In genomic region chr15:31330111-31330785, GRCh38 we compare ENCODE assay signal across 9 cellular contexts. TPM values are rescaled to one million over a fixed set of nuclear protein-coding genes. Genes with fewer than 3 reads are reported as not detected.
DNase-seq lines count a peak whose midpoint lies in the region; TF ChIP-seq lines count a peak whose summit lies in the region.
"Had no signal": no experiment of that assay in that cellular context is flagged by ENCODE, and none has a peak within 500 bp of the region (broad histone marks: within the 10 kb centered on the region; RNA-seq: fewer than 3 reads in every experiment).

No MANE protein-coding gene starts in this region.

- H3K4me3 ChIP-seq in foreskin fibroblast (ENCODE audit: low read depth in 1 of 2, low read length in 2 of 2): peak overlapping the region in 1 of 2 donors; percentile 77

- POLR2A ChIA-PET in activated CD4-positive, alpha-beta T cell treated with anti-CD3 and anti-CD28 coated beads, Interleukin-2, amount 10 ng/mL, durations not matched to agents 7 days and 5 days (lab: Charles Lee): no interaction called here

- H3K27ac Mint-ChIP-seq in activated CD4-positive, alpha-beta T cell treated with anti-CD3 and anti-CD28 coated beads, Interleukin-2, amount 10 ng/mL, durations not matched to agents 7 days and 5 days: peak overlapping the region; percentile 63
- H3K27ac Mint-ChIP-seq in activated naive CD8-positive, alpha-beta T cell treated with anti-CD3 and anti-CD28 coated beads for 36 hours: peak overlapping the region; percentile 85
- no peak overlapping the region for H3K27ac Mint-ChIP-seq in mesothelial cell of epicardium

- peak overlapping the region; percentile 50 for H3K27ac ChIP-seq in temporal lobe (ENCODE audit: low read depth, low read length)

- H3K36me3 Mint-ChIP-seq in activated CD4-positive, alpha-beta T cell treated with anti-CD3 and anti-CD28 coated beads, Interleukin-2, amount 10 ng/mL, durations not matched to agents 7 days and 5 days (ENCODE audit: low read depth): peaks cover 49% of the 10 kb centered on the region
- peaks cover 22% of the 10 kb centered on the region for H3K36me3 Mint-ChIP-seq in activated naive CD8-positive, alpha-beta T cell treated with anti-CD3 and anti-CD28 coated beads for 36 hours
- H3K36me3 Mint-ChIP-seq in mesothelial cell of epicardium: no peaks in the 10 kb centered on the region

- CTCF ChIA-PET in activated CD4-positive, alpha-beta T cell treated with anti-CD3 and anti-CD28 coated beads, Interleukin-2, amount 10 ng/mL, durations not matched to agents 7 days and 5 days (lab: Charles Lee): no interaction called here

- H3K4me1 Mint-ChIP-seq in activated CD4-positive, alpha-beta T cell treated with anti-CD3 and anti-CD28 coated beads, Interleukin-2, amount 10 ng/mL, durations not matched to agents 7 days and 5 days: peaks cover 54% of the 10 kb centered on the region
- H3K4me1 Mint-ChIP-seq in activated naive CD8-positive, alpha-beta T cell treated with anti-CD3 and anti-CD28 coated beads for 36 hours: peaks cover 63% of the 10 kb centered on the region
- peaks cover 15% of the 10 kb centered on the region for H3K4me1 Mint-ChIP-seq in mesothelial cell of epicardium

- TF ChIP-seq CTCF in mesothelial cell of epicardium (IDR thresholded peaks at IDR 0.05; ENCODE audit: unreplicated experiment): no peak
- TF ChIP-seq CTCF in foreskin fibroblast (IDR thresholded peaks at IDR 0.05; ENCODE audit: low read depth, low read length): no peak

- DNase-seq in activated CD4-positive, alpha-beta T cell treated with anti-CD3 and anti-CD28 coated beads, Interleukin-2, amount 10 ng/mL, durations not matched to agents 7 days and 5 days: no peak
- no peak for DNase-seq in activated CD4-positive, alpha-beta T cell treated with anti-CD3 and anti-CD28 coated beads for 4 hours
- no peak for DNase-seq in activated naive CD8-positive, alpha-beta T cell treated with anti-CD3 and anti-CD28 coated beads for 36 hours
- no peak for DNase-seq in mesothelial cell of epicardium (ENCODE audit: low spot score in 2 of 2, unreplicated experiment in 2 of 2)
- DNase-seq in foreskin fibroblast: no peak
- no peak for DNase-seq in NCI-H2107 (lab: John Stamatoyannopoulos, UW)
- no peak for DNase-seq in NCI-H2107 treated with DMSO at 0.1 percent for 48 hours (lab: John Stamatoyannopoulos, UW; ENCODE audit: unreplicated experiment)
- DNase-seq: activated effector memory CD4-positive, alpha-beta T cell treated with anti-CD3 and anti-CD28 coated beads, Interleukin-2, amount 50 U/mL, for 16 hours had no signal

- peak overlapping the region; percentile 92 for H3K4me3 Mint-ChIP-seq in activated CD4-positive, alpha-beta T cell treated with anti-CD3 and anti-CD28 coated beads, Interleukin-2, amount 10 ng/mL, durations not matched to agents 7 days and 5 days
- H3K4me3 Mint-ChIP-seq in activated naive CD8-positive, alpha-beta T cell treated with anti-CD3 and anti-CD28 coated beads for 36 hours: peak overlapping the region; percentile 93
- peak overlapping the region; percentile 16 for H3K4me3 Mint-ChIP-seq in mesothelial cell of epicardium

- no peaks in the 10 kb centered on the region for H3K9me3 Mint-ChIP-seq in activated CD4-positive, alpha-beta T cell treated with anti-CD3 and anti-CD28 coated beads, Interleukin-2, amount 10 ng/mL, durations not matched to agents 7 days and 5 days
- H3K9me3 Mint-ChIP-seq in activated naive CD8-positive, alpha-beta T cell treated with anti-CD3 and anti-CD28 coated beads for 36 hours: no peaks in the 10 kb centered on the region
- H3K9me3 Mint-ChIP-seq in mesothelial cell of epicardium: no peaks in the 10 kb centered on the region

- no peaks in the 10 kb centered on the region for H3K27me3 Mint-ChIP-seq in activated CD4-positive, alpha-beta T cell treated with anti-CD3 and anti-CD28 coated beads, Interleukin-2, amount 10 ng/mL, durations not matched to agents 7 days and 5 days
- no peaks in the 10 kb centered on the region for H3K27me3 Mint-ChIP-seq in activated naive CD8-positive, alpha-beta T cell treated with anti-CD3 and anti-CD28 coated beads for 36 hours
- H3K27me3 Mint-ChIP-seq in mesothelial cell of epicardium (ENCODE audit: low read depth): no peaks in the 10 kb centered on the region

RNA-seq across cellular contexts. Expression of gene KLF13, which starts 3.6 kb away (rescaled TPM):
- 100 to 1,000 TPM; 235 to 264 TPM for total RNA-seq in activated CD4-positive, alpha-beta T cell treated with anti-CD3 and anti-CD28 coated beads, Interleukin-2, amount 10 ng/mL, durations not matched to agents 7 days and 5 days
- total RNA-seq in activated naive CD8-positive, alpha-beta T cell treated with anti-CD3 and anti-CD28 coated beads for 36 hours: 100 to 1,000 TPM; 110 to 111 TPM
- 26.9 to 29.5 TPM (median 28.1 TPM) in 3 replicates for total RNA-seq in mesothelial cell of epicardium
- total RNA-seq in temporal lobe: 27.8 TPM

Comparison
In these comparisons a context has a peak if more than half of its experiments do, and no peak if none do; other contexts are left out.
1. H3K4me3 Mint-ChIP-seq: peak in every context shown above with its lines; median percentile 93 in activated naive CD8-positive, alpha-beta T cell treated with anti-CD3 and anti-CD28 coated beads for 36 hours; 92 in activated CD4-positive, alpha-beta T cell treated with anti-CD3 and anti-CD28 coated beads, Interleukin-2, amount 10 ng/mL, durations not matched to agents 7 days and 5 days; 16 in mesothelial cell of epicardium.